8 cellular contexts compared by ENCODE assay signal in the genomic region with DNA sequence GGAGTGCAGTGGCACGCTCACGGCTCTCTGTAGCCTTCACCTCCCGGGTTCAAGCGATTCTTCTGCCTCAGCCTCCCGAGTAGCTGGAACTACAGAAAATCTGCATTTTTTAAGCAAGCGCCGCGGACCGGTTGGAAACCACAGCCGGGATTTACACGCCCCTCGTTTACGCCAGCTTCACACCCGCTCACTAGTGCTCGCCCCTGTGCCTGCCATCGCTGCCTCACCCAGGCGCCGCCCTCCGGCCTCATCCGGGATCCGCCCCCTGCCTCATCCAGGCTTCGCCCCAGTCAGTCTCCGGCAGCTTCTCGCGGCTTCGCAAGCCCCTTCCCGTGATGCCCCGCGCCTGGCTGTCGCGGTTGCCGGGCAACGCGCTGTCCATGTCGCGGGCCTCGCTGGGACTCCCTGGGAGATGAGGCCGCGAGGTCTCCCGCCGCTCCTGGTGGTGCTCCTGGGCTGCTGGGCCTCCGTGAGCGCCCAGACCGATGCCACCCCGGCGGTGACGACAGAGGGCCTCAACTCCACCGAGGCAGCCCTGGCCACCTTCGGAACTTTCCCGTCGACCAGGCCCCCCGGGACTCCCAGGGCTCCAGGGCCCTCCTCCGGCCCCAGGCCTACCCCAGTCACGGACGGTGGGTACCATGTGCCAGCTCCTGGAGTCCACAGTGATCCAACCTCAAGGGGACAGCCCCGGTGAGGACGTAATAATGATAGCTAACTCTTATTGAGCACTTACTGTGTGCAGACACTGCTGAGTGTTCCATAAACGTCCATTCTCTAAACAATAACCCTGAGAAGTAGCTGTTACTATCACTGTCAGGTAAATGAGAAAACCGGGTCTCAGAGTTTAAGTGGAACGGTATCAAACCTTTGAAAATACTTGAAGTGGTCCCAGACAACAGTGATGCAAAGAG. TPM values are rescaled to one million over a fixed set of nuclear protein-coding genes. Genes with fewer than 3 reads are reported as not detected.
A peak's percentile ranks its signal among the peaks of the same experiment; 100 is the strongest.
DNase-seq lines count a peak whose midpoint lies in the region; ATAC-seq, FAIRE-seq and TF ChIP-seq lines count a peak whose summit lies in the region.

Gene TCTN1 (plus strand): TSS at position 359 of the 914 bp plus-strand sequence. CDS start 54 bp downstream, at position 413.

- no peak for TF ChIP-seq CTCF in BE2C (IDR thresholded peaks at IDR 0.05; ENCODE audit: low read depth, low read length)

- FAIRE-seq in GM19239 (lab: Jason Lieb, UNC) = peak; percentile 96

- H3K36me3 ChIP-seq in BE2C = no peaks in the 10 kb centered on the region

- peak within 1 kb of the TSS; percentile 69 for H3K27ac ChIP-seq in cingulate gyrus (ENCODE audit: low read depth, low read length)

- DNase-seq in BE2C (peak; percentile 99), GM19239 (ENCODE audit: insufficient read length, low spot score) (peak; percentile 85), NCI-H524 (lab: John Stamatoyannopoulos, UW) (peak; percentile 79 to 87), kidney glomerular epithelial cell (lab: John Stamatoyannopoulos, UW) (peak; percentile 89)
- DNase-seq in activated CD4-positive, alpha-beta T cell treated with anti-CD3 and anti-CD28 coated beads for 48 hours = peak; percentile 99
- peak; percentile 94 to 97 for DNase-seq in stimulated activated CD4-positive, alpha-beta T cell treated with anti-CD3 and anti-CD28 coated beads, Interleukin-15, amount 100 ng/mL, for 48 hours (ENCODE audit: low read depth in 2 of 2)

- ATAC-seq in HG03457 (IDR thresholded peaks at IDR 0.05; ENCODE audit: unreplicated experiment) = peak; percentile 83

- H3K27me3 ChIP-seq in BE2C = no peaks in the 10 kb centered on the region

- H3K4me1 ChIP-seq in BE2C = no peaks in the 10 kb centered on the region

- H3K4me3 ChIP-seq in BE2C (ENCODE audit: low read depth, low read length) = peak within 1 kb of the TSS; percentile 73

- no peaks in the 10 kb centered on the region for H3K9me3 ChIP-seq in BE2C

RNA-seq across cellular contexts. Expression of gene TCTN1, which starts in this region (rescaled TPM):
- polyA plus RNA-seq in BE2C (2012; ENCODE audit: insufficient read depth, insufficient read length, low read depth) = 17.6 TPM

Comparison
In these comparisons a context has a peak if more than half of its experiments do, and no peak if none do; other contexts are left out.
1. Peak in every context shown above with its lines: DNase-seq, ATAC-seq, H3K4me3 ChIP-seq and H3K27ac ChIP-seq.